Comparison of ENCODE assay signal across 27 cellular contexts in genomic region chr18:58028109-58028784, GRCh38. TPM values are rescaled to one million over a fixed set of nuclear protein-coding genes. Genes with fewer than 3 reads are reported as not detected.
A peak's percentile ranks its signal among the peaks of the same experiment; 100 is the strongest.
DNase-seq lines count a peak whose midpoint lies in the region; ATAC-seq, FAIRE-seq and TF ChIP-seq lines count a peak whose summit lies in the region.
"Had no signal": no experiment of that assay in that cellular context is flagged by ENCODE, and none has a peak within 500 bp of the region (broad histone marks: within the 10 kb centered on the region; RNA-seq: fewer than 3 reads in every experiment).

No MANE protein-coding gene starts in this region.

- H2AFZ ChIP-seq in hepatocyte: no peak overlapping the region

- intact Hi-C loops in left colon (cut with DNase I, micrococcal nuclease): no loop called here

- H3K4me1 ChIP-seq in hepatocyte (ENCODE audit: insufficient read depth): peaks cover 40% of the 10 kb centered on the region
- H3K4me1 ChIP-seq in small intestine (ENCODE audit: control insufficient read depth in 2 of 2, insufficient read depth in 1 of 2, low read depth in 1 of 2, low read length in 1 of 2): peaks cover 2 to 5% of the 10 kb centered on the region in 2 donors
- H3K4me1 ChIP-seq: A549; BLaER1 treated with 17β-estradiol and CSF1 and Interleukin-3, amounts not matched to agents 10 nM and 100 nM had no signal

- H3K9me3 ChIP-seq in hepatocyte (ENCODE audit: low read depth) (no peaks in the 10 kb centered on the region), small intestine (ENCODE audit: control insufficient read depth, low read depth) (no peaks in the 10 kb centered on the region)
- H3K9me3 ChIP-seq: A549; BLaER1 treated with 17β-estradiol and CSF1 and Interleukin-3, amounts not matched to agents 10 nM and 100 nM; Caco-2 had no signal

- H3K27me3 ChIP-seq in hepatocyte (no peaks in the 10 kb centered on the region), small intestine (ENCODE audit: control insufficient read depth in 2 of 2, insufficient read depth in 2 of 2, low read length in 2 of 2) (no peaks in the 10 kb centered on the region)
- H3K27me3 ChIP-seq: BLaER1 treated with 17β-estradiol and CSF1 and Interleukin-3, amounts not matched to agents 10 nM and 100 nM had no signal

- TF ChIP-seq CTCF in D721Med (IDR thresholded peaks at IDR 0.05; ENCODE audit: insufficient read depth, missing control alignments) (no peak), hepatocyte (IDR thresholded peaks at IDR 0.05; ENCODE audit: poor library complexity) (no peak)

- H3K4me3 ChIP-seq in hepatocyte (no peak overlapping the region), small intestine (ENCODE audit: low read depth in 1 of 2, low read length in 2 of 2) (no peak overlapping the region)
- H3K4me3 ChIP-seq: A549; BLaER1 treated with 17β-estradiol and CSF1 and Interleukin-3, amounts not matched to agents 10 nM and 100 nM; GM12878 had no signal

- H3K9me3 Mint-ChIP-seq in activated naive CD4-positive, alpha-beta T cell treated with anti-CD3 and anti-CD28 coated beads, Interleukin-2, amount 50 U/mL, for 72 hours: no peaks in the 10 kb centered on the region
- H3K9me3 Mint-ChIP-seq: CD4-positive, alpha-beta T cell; CD8-positive, alpha-beta T cell had no signal

- no peaks in the 10 kb centered on the region for H3K9me2 ChIP-seq in hepatocyte (replicated peaks; ENCODE audit: insufficient read depth)

- H3K36me3 Mint-ChIP-seq in activated naive CD4-positive, alpha-beta T cell treated with anti-CD3 and anti-CD28 coated beads, Interleukin-2, amount 50 U/mL, for 72 hours: no peaks in the 10 kb centered on the region
- H3K36me3 Mint-ChIP-seq: CD8-positive, alpha-beta T cell had no signal

- DNase-seq in D721Med (ENCODE audit: insufficient read length, low spot score) (no peak), hepatocyte (ENCODE audit: low spot score) (no peak), left colon (no peak), small intestine (peak; percentile 36), NCI-H510A (lab: John Stamatoyannopoulos, UW) (no peak)
- DNase-seq in activated naive CD4-positive, alpha-beta T cell treated with anti-CD3 and anti-CD28 coated beads, Interleukin-2, amount 50 U/mL, for 72 hours (ENCODE audit: low spot score in 2 of 2): no peak
- DNase-seq: AML-193; Caco-2; Calu3; CD4-positive, alpha-beta T cell; CD8-positive, alpha-beta T cell; DMS 273 treated with DMSO at 0.1 percent for 48 hours; DMS153; DMS53; DMS79; DND-41; EL; GDM1 had no signal

- H3K79me2 ChIP-seq in hepatocyte: no peaks in the 10 kb centered on the region

- H3K27ac ChIP-seq in hepatocyte (peak overlapping the region; percentile 53), small intestine (ENCODE audit: low read depth in 1 of 2, low read length in 1 of 2) (no peak overlapping the region)
- H3K27ac ChIP-seq: 22Rv1; A549; BLaER1 treated with 17β-estradiol and CSF1 and Interleukin-3, amounts not matched to agents 10 nM and 100 nM; C4-2B had no signal

- H3K27ac Mint-ChIP-seq in activated naive CD4-positive, alpha-beta T cell treated with anti-CD3 and anti-CD28 coated beads, Interleukin-2, amount 50 U/mL, for 72 hours: no peak overlapping the region
- H3K27ac Mint-ChIP-seq: B cell; CD4-positive, alpha-beta T cell; CD8-positive, alpha-beta T cell had no signal

- FAIRE-seq in D721Med (lab: Jason Lieb, UNC) (peak; percentile 97), small intestine (lab: Jason Lieb, UNC) (no peak)
- FAIRE-seq: A549, GM12878, GM12892, GM18507 had no signal

- H3K36me3 ChIP-seq in hepatocyte (replicated peaks; ENCODE audit: insufficient read depth, low read depth) (no peaks in the 10 kb centered on the region), small intestine (ENCODE audit: control insufficient read depth in 2 of 2, insufficient read depth in 2 of 2, low read length in 2 of 2) (no peaks in the 10 kb centered on the region)
- H3K36me3 ChIP-seq: BLaER1 treated with 17β-estradiol and CSF1 and Interleukin-3, amounts not matched to agents 10 nM and 100 nM had no signal

- 88% methylated on average over 4 of the region's 4 CpGs for WGBS in hepatocyte (ENCODE audit: low lambda C conversion rate, missing lambda C conversion rate)
- 71 to 76% (median 74%) methylated on average over 4 of the region's 4 CpGs for WGBS in small intestine, 3 donors

- no peak overlapping the region for H3K4me2 ChIP-seq in hepatocyte
- H3K4me2 ChIP-seq: A549; BLaER1 treated with 17β-estradiol and CSF1 and Interleukin-3, amounts not matched to agents 10 nM and 100 nM had no signal

- no peaks in the 10 kb centered on the region for H4K20me1 ChIP-seq in hepatocyte (ENCODE audit: insufficient read depth, poor library complexity, severe bottlenecking)
- H4K20me1 ChIP-seq: BLaER1 treated with 17β-estradiol and CSF1 and Interleukin-3, amounts not matched to agents 10 nM and 100 nM had no signal

- peak; percentile 71 for ATAC-seq in left colon
- no peak for ATAC-seq in activated naive CD4-positive, alpha-beta T cell treated with anti-CD3 and anti-CD28 coated beads, Interleukin-2, amount 50 U/mL, for 72 hours
- no peak for ATAC-seq in GM21381 (IDR thresholded peaks at IDR 0.05; ENCODE audit: unreplicated experiment)
- ATAC-seq: A549; CD8-positive, alpha-beta T cell; GM12878 had no signal

RNA-seq across cellular contexts. Expression of gene NEDD4L, which starts 15.8 kb away (rescaled TPM):
- total RNA-seq in hepatocyte (139 and 140 TPM in 2 replicates), left colon (100 to 1,000 TPM; 176 to 332 TPM)
- polyA plus RNA-seq in hepatocyte (104 and 122 TPM in 2 replicates), small intestine (10 to 100 TPM; 36.5 to 97.5 (median 94.8) TPM)
- total RNA-seq in activated naive CD4-positive, alpha-beta T cell treated with anti-CD3 and anti-CD28 coated beads, Interleukin-2, amount 50 U/mL, for 72 hours: 1 to 10 TPM; 1.7 to 8.3 TPM

Comparison
In these comparisons a context has a peak if more than half of its experiments do, and no peak if none do; other contexts are left out.
1. RNA of gene NEDD4L, which starts 15.8 kb away (total RNA-seq): 176 to 332 TPM in left colon and 139 to 140 TPM in hepatocyte; 1.7 to 8.3 TPM in activated naive CD4-positive, alpha-beta T cell treated with anti-CD3 and anti-CD28 coated beads, Interleukin-2, amount 50 U/mL, for 72 hours; every median in the first group is over 10 times any median in the second.